Comparison of ENCODE assay signal across 3 cellular contexts in the genomic region with DNA sequence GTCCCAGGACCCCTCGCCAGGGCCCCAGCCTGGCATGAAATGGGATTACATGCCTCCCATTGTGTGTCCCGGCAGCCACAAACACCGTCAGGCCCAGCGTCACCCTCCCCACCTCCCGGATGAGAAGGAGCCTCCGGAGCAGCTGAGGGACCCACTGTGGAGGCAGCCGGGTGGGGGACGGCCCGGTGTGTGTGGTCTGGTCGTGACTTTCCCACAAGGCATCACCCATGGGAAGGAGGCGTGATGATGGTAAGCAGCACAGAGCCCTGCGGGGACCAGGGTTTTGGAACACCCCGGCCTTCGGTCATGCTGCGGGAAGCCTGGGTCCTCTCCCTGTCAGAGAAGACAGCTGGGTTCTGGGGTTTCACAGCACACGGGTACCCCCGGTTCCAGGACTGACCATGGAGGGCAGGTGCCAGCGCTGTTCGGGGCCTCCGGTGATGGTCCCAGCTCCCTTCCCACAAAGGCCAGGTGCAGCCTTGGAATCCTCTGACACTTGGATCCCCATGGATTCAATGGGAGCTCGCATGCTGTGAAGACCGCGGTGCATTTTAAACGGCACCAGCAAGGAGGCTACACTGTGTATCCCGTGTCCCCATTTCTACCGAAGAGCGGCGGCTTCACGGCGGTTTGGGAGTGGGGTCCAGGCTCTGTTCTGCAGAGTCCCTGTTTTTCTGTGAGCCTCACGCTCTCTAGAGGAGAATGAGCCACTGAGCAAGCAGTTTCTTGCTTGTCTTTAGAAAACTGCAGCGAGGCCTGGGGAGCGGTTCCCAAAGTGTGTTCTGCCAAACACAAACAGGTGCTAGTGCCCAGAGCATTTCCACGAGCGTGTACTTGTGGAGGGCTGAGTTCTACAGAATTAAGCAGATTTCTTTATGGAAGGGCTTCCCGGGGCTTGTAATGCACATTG.
TF ChIP-seq lines count a peak whose summit lies in the region.

No MANE protein-coding gene starts in this region.

TF ChIP-seq in SK-N-SH, 30 proteins besides CTCF, POLR2A, EP300 and RAD21:
- TF ChIP-seq FOXJ3 (CRISPR knock-in tag; IDR thresholded peaks at IDR 0.05), result no peak
- TF ChIP-seq NRF1 (IDR thresholded peaks at IDR 0.05; ENCODE audit: low read depth, low read length), result no peak
- TF ChIP-seq RCOR1 (IDR thresholded peaks at IDR 0.05; ENCODE audit: low read length), result no peak
- TF ChIP-seq IRF3 (IDR thresholded peaks at IDR 0.05; ENCODE audit: low read depth, low read length), result no peak
- TF ChIP-seq USF1 (IDR thresholded peaks at IDR 0.05; ENCODE audit: borderline replicate concordance, low read depth), result no peak
- no peak for TF ChIP-seq TEAD4 (IDR thresholded peaks at IDR 0.05; ENCODE audit: borderline replicate concordance, insufficient read depth)
- TF ChIP-seq POLR2AphosphoS5 (IDR thresholded peaks at IDR 0.05; ENCODE audit: low read depth, low read length), result no peak
- no peak for TF ChIP-seq EZH2phosphoT487 (IDR thresholded peaks at IDR 0.05; ENCODE audit: borderline replicate concordance, low read depth)

TF ChIP-seq in SK-N-SH treated with all-trans-retinoic acid at 6 μM for 48 hours, 23 proteins besides CTCF, POLR2A, EP300 and RAD21:
- TF ChIP-seq SNAI2 (CRISPR knock-in tag; IDR thresholded peaks at IDR 0.05) (no peak), ESRRG (CRISPR knock-in tag; IDR thresholded peaks at IDR 0.05) (no peak), ISL1 (CRISPR knock-in tag; IDR thresholded peaks at IDR 0.05) (no peak), TOX (CRISPR knock-in tag; IDR thresholded peaks at IDR 0.05; ENCODE audit: borderline replicate concordance) (no peak), ZFP3 (CRISPR knock-in tag; IDR thresholded peaks at IDR 0.05) (no peak), ARNTL (CRISPR knock-in tag; IDR thresholded peaks at IDR 0.05; ENCODE audit: borderline replicate concordance, low read depth) (no peak), GLIS3 (CRISPR knock-in tag; IDR thresholded peaks at IDR 0.05) (no peak), ZC3H10 (CRISPR knock-in tag; IDR thresholded peaks at IDR 0.05) (no peak), ZNF8 (CRISPR knock-in tag; IDR thresholded peaks at IDR 0.05) (no peak), ZFP30 (CRISPR knock-in tag; IDR thresholded peaks at IDR 0.05) (no peak)
- TF ChIP-seq, protein P1, sequence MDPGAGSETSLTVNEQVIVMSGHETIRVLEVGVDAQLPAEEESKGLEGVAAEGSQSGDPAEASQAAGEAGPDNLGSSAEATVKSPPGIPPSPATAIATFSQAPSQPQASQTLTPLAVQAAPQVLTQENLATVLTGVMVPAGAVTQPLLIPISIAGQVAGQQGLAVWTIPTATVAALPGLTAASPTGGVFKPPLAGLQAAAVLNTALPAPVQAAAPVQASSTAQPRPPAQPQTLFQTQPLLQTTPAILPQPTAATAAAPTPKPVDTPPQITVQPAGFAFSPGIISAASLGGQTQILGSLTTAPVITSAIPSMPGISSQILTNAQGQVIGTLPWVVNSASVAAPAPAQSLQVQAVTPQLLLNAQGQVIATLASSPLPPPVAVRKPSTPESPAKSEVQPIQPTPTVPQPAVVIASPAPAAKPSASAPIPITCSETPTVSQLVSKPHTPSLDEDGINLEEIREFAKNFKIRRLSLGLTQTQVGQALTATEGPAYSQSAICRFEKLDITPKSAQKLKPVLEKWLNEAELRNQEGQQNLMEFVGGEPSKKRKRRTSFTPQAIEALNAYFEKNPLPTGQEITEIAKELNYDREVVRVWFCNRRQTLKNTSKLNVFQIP (CRISPR knock-in tag; IDR thresholded peaks at IDR 0.05; ENCODE audit: borderline replicate concordance, low read depth), result no peak
- TF ChIP-seq, protein P2, sequence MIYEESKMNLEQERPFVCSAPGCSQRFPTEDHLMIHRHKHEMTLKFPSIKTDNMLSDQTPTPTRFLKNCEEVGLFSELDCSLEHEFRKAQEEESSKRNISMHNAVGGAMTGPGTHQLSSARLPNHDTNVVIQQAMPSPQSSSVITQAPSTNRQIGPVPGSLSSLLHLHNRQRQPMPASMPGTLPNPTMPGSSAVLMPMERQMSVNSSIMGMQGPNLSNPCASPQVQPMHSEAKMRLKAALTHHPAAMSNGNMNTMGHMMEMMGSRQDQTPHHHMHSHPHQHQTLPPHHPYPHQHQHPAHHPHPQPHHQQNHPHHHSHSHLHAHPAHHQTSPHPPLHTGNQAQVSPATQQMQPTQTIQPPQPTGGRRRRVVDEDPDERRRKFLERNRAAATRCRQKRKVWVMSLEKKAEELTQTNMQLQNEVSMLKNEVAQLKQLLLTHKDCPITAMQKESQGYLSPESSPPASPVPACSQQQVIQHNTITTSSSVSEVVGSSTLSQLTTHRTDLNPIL (CRISPR knock-in tag; IDR thresholded peaks at IDR 0.05; ENCODE audit: low read depth), result no peak
- TF ChIP-seq, protein P3, sequence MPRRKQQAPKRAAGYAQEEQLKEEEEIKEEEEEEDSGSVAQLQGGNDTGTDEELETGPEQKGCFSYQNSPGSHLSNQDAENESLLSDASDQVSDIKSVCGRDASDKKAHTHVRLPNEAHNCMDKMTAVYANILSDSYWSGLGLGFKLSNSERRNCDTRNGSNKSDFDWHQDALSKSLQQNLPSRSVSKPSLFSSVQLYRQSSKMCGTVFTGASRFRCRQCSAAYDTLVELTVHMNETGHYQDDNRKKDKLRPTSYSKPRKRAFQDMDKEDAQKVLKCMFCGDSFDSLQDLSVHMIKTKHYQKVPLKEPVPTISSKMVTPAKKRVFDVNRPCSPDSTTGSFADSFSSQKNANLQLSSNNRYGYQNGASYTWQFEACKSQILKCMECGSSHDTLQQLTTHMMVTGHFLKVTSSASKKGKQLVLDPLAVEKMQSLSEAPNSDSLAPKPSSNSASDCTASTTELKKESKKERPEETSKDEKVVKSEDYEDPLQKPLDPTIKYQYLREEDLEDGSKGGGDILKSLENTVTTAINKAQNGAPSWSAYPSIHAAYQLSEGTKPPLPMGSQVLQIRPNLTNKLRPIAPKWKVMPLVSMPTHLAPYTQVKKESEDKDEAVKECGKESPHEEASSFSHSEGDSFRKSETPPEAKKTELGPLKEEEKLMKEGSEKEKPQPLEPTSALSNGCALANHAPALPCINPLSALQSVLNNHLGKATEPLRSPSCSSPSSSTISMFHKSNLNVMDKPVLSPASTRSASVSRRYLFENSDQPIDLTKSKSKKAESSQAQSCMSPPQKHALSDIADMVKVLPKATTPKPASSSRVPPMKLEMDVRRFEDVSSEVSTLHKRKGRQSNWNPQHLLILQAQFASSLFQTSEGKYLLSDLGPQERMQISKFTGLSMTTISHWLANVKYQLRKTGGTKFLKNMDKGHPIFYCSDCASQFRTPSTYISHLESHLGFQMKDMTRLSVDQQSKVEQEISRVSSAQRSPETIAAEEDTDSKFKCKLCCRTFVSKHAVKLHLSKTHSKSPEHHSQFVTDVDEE (CRISPR knock-in tag; IDR thresholded peaks at IDR 0.05), result no peak

TF ChIP-seq in HepG2, 621 proteins besides CTCF, POLR2A, EP300 and RAD21:
- no peak for TF ChIP-seq ZNF224 (CRISPR knock-in tag; IDR thresholded peaks at IDR 0.05)
- no peak for TF ChIP-seq RORA (CRISPR knock-in tag; IDR thresholded peaks at IDR 0.05)
- TF ChIP-seq CREM (IDR thresholded peaks at IDR 0.05), result no peak
- TF ChIP-seq CREM (CRISPR knock-in tag; IDR thresholded peaks at IDR 0.05), result no peak
- TF ChIP-seq SMARCE1 (IDR thresholded peaks at IDR 0.05; ENCODE audit: borderline replicate concordance), result no peak
- no peak for TF ChIP-seq SMC3 (IDR thresholded peaks at IDR 0.05; ENCODE audit: low read length)
- no peak for TF ChIP-seq AGO1 (IDR thresholded peaks at IDR 0.05; ENCODE audit: low read depth, low read length, poor library complexity, severe bottlenecking)
- TF ChIP-seq ZNF362 (CRISPR knock-in tag; IDR thresholded peaks at IDR 0.05; ENCODE audit: borderline replicate concordance), result no peak
- TF ChIP-seq HNRNPLL (IDR thresholded peaks at IDR 0.05; ENCODE audit: low read depth, low read length, poor library complexity, severe bottlenecking), result peak; percentile 13
